In the genomic region with DNA sequence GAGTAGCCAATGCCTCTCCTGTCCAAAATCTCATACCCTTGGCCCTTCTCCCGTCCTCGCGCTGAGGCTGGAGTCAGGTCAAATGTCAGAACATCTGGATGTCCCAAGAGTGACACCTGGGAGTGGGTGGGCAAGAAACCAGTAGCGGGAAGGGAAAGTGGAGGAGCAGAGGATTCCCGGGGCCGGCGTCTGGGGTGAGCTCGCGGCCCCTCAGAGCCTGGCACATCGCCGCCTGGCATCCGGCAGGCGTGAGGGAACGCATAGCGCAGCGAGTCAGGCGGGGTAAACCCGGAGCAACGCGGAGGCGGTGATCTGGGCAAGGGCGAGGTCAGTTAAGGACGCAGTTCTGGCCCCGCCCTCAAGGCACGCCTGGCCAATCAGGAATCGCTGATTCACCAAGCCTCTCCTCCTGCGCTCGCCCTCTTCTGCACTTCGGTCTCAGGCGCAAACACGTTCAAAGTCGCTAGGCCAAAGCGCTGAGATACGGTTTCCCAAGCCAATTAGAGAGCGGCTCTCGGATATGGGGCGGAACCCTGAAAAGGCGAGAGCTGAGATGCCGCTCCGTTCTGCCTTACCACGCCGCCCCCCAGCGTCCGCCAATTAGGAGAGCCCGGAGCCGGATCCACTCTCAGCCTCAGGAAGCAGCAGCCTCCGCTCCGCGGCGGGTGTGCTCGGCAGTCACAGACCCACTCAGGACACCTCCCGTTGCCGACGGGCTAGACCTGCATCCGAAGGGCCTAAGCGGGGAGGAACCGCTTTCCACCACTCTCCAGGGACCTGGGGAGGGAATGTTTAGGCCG, we compare ENCODE assay signal across 1 cellular context.
A peak's percentile ranks its signal among the peaks of the same experiment; 100 is the strongest.
TF ChIP-seq lines count a peak whose summit lies in the region.

No MANE protein-coding gene starts in this region.

TF ChIP-seq in HEK293, 187 proteins besides CTCF, POLR2A, EP300 and RAD21 (continued from another document and continues in another):
- TF ChIP-seq, protein P1, sequence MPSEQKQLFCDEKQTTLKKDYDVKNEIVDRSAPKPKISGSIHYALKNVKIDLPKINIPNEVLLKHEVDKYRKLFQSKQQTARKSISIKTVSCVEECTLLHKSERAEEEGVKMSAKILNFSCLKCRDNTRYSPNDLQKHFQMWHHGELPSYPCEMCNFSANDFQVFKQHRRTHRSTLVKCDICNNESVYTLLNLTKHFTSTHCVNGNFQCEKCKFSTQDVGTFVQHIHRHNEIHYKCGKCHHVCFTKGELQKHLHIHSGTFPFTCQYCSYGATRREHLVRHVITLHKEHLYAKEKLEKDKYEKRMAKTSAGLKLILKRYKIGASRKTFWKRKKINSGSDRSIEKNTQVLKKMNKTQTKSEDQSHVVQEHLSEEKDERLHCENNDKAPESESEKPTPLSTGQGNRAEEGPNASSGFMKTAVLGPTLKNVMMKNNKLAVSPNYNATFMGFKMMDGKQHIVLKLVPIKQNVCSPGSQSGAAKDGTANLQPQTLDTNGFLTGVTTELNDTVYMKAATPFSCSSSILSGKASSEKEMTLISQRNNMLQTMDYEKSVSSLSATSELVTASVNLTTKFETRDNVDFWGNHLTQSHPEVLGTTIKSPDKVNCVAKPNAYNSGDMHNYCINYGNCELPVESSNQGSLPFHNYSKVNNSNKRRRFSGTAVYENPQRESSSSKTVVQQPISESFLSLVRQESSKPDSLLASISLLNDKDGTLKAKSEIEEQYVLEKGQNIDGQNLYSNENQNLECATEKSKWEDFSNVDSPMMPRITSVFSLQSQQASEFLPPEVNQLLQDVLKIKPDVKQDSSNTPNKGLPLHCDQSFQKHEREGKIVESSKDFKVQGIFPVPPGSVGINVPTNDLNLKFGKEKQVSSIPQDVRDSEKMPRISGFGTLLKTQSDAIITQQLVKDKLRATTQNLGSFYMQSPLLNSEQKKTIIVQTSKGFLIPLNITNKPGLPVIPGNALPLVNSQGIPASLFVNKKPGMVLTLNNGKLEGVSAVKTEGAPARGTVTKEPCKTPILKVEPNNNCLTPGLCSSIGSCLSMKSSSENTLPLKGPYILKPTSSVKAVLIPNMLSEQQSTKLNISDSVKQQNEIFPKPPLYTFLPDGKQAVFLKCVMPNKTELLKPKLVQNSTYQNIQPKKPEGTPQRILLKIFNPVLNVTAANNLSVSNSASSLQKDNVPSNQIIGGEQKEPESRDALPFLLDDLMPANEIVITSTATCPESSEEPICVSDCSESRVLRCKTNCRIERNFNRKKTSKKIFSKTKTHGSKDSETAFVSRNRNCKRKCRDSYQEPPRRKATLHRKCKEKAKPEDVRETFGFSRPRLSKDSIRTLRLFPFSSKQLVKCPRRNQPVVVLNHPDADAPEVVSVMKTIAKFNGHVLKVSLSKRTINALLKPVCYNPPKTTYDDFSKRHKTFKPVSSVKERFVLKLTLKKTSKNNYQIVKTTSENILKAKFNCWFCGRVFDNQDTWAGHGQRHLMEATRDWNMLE (tag by site-specific recombination; conservative IDR thresholded peaks at IDR 0.05; ENCODE audit: low read depth) = no peak
- TF ChIP-seq ZNF292 (tag by site-specific recombination; IDR thresholded peaks at IDR 0.05; ENCODE audit: borderline replicate concordance, low read depth) (no peak), ZNF544 (tag by site-specific recombination; IDR thresholded peaks at IDR 0.05) (no peak), ZNF175 (tag by site-specific recombination; IDR thresholded peaks at IDR 0.05) (no peak), ZNF529 (tag by site-specific recombination; IDR thresholded peaks at IDR 0.05; ENCODE audit: insufficient replicate concordance) (no peak), ZNF266 (tag by site-specific recombination; IDR thresholded peaks at IDR 0.05; ENCODE audit: low read depth) (no peak), ZNF146 (tag by site-specific recombination; IDR thresholded peaks at IDR 0.05) (no peak), ZNF560 (tag by site-specific recombination; IDR thresholded peaks at IDR 0.05; ENCODE audit: borderline replicate concordance) (no peak), KLF10 (tag by site-specific recombination; IDR thresholded peaks at IDR 0.05) (peak; percentile 84; the same call in 1 of the 2 replicates), ZNF223 (tag by site-specific recombination; IDR thresholded peaks at IDR 0.05) (no peak), ZNF394 (tag by site-specific recombination; IDR thresholded peaks at IDR 0.05; ENCODE audit: borderline replicate concordance) (no peak), GLI2 (tag by site-specific recombination; IDR thresholded peaks at IDR 0.05; ENCODE audit: borderline replicate concordance, low read depth) (no peak), SCRT2 (tag by site-specific recombination; IDR thresholded peaks at IDR 0.05) (no peak), ZNF169 (tag by site-specific recombination; IDR thresholded peaks at IDR 0.05) (no peak), ZBTB21 (tag by site-specific recombination; IDR thresholded peaks at IDR 0.05) (no peak), GLI4 (tag by site-specific recombination; IDR thresholded peaks at IDR 0.05) (no peak), ZNF768 (tag by site-specific recombination; IDR thresholded peaks at IDR 0.05) (no peak), ZNF19 (tag by site-specific recombination; IDR thresholded peaks at IDR 0.05; ENCODE audit: low read depth) (no peak), ZNF660 (tag by site-specific recombination; IDR thresholded peaks at IDR 0.05) (0 out of 2 replicates have a peak, but pooled peaks have one; percentile 11), ZNF16 (tag by site-specific recombination; IDR thresholded peaks at IDR 0.05; ENCODE audit: low read depth) (no peak), ZNF785 (tag by site-specific recombination; IDR thresholded peaks at IDR 0.05) (no peak), ZNF311 (tag by site-specific recombination; IDR thresholded peaks at IDR 0.05; ENCODE audit: borderline replicate concordance) (no peak), ZNF404 (tag by site-specific recombination; IDR thresholded peaks at IDR 0.05) (no peak), BCL11A (tag by site-specific recombination; IDR thresholded peaks at IDR 0.05; ENCODE audit: low read depth) (peak; percentile 74; the same call in 1 of the 2 replicates), SP7 (tag by site-specific recombination; IDR thresholded peaks at IDR 0.05) (peak; percentile 10; the same call in 1 of the 2 replicates), ZNF626 (tag by site-specific recombination; IDR thresholded peaks at IDR 0.05) (no peak), ZNF558 (tag by site-specific recombination; IDR thresholded peaks at IDR 0.05) (no peak), WT1 (tag by site-specific recombination; IDR thresholded peaks at IDR 0.05) (no peak; the same call in 1 of the 2 replicates), ZXDB (tag by site-specific recombination; IDR thresholded peaks at IDR 0.05) (peak; percentile 39), FEZF1 (tag by site-specific recombination; IDR thresholded peaks at IDR 0.05) (no peak)
- TF ChIP-seq, protein P2, sequence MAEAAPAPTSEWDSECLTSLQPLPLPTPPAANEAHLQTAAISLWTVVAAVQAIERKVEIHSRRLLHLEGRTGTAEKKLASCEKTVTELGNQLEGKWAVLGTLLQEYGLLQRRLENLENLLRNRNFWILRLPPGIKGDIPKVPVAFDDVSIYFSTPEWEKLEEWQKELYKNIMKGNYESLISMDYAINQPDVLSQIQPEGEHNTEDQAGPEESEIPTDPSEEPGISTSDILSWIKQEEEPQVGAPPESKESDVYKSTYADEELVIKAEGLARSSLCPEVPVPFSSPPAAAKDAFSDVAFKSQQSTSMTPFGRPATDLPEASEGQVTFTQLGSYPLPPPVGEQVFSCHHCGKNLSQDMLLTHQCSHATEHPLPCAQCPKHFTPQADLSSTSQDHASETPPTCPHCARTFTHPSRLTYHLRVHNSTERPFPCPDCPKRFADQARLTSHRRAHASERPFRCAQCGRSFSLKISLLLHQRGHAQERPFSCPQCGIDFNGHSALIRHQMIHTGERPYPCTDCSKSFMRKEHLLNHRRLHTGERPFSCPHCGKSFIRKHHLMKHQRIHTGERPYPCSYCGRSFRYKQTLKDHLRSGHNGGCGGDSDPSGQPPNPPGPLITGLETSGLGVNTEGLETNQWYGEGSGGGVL (tag by site-specific recombination; IDR thresholded peaks at IDR 0.05) = no peak
- TF ChIP-seq, protein P3, sequence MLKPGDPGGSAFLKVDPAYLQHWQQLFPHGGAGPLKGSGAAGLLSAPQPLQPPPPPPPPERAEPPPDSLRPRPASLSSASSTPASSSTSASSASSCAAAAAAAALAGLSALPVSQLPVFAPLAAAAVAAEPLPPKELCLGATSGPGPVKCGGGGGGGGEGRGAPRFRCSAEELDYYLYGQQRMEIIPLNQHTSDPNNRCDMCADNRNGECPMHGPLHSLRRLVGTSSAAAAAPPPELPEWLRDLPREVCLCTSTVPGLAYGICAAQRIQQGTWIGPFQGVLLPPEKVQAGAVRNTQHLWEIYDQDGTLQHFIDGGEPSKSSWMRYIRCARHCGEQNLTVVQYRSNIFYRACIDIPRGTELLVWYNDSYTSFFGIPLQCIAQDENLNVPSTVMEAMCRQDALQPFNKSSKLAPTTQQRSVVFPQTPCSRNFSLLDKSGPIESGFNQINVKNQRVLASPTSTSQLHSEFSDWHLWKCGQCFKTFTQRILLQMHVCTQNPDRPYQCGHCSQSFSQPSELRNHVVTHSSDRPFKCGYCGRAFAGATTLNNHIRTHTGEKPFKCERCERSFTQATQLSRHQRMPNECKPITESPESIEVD (tag by site-specific recombination; IDR thresholded peaks at IDR 0.05) = no peak
- TF ChIP-seq, protein P4, sequence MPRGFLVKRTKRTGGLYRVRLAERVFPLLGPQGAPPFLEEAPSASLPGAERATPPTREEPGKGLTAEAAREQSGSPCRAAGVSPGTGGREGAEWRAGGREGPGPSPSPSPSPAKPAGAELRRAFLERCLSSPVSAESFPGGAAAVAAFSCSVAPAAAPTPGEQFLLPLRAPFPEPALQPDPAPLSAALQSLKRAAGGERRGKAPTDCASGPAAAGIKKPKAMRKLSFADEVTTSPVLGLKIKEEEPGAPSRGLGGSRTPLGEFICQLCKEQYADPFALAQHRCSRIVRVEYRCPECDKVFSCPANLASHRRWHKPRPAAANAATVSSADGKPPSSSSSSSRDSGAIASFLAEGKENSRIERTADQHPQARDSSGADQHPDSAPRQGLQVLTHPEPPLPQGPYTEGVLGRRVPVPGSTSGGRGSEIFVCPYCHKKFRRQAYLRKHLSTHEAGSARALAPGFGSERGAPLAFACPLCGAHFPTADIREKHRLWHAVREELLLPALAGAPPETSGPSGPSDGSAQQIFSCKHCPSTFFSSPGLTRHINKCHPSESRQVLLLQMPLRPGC (tag by site-specific recombination; IDR thresholded peaks at IDR 0.05) = peak; percentile 23; the same call in 1 of the 2 replicates
- TF ChIP-seq, protein P5, sequence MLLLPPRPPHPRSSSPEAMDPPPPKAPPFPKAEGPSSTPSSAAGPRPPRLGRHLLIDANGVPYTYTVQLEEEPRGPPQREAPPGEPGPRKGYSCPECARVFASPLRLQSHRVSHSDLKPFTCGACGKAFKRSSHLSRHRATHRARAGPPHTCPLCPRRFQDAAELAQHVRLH (tag by site-specific recombination; IDR thresholded peaks at IDR 0.05) = no peak; the same call in 1 of the 2 replicates
- TF ChIP-seq, protein P6, sequence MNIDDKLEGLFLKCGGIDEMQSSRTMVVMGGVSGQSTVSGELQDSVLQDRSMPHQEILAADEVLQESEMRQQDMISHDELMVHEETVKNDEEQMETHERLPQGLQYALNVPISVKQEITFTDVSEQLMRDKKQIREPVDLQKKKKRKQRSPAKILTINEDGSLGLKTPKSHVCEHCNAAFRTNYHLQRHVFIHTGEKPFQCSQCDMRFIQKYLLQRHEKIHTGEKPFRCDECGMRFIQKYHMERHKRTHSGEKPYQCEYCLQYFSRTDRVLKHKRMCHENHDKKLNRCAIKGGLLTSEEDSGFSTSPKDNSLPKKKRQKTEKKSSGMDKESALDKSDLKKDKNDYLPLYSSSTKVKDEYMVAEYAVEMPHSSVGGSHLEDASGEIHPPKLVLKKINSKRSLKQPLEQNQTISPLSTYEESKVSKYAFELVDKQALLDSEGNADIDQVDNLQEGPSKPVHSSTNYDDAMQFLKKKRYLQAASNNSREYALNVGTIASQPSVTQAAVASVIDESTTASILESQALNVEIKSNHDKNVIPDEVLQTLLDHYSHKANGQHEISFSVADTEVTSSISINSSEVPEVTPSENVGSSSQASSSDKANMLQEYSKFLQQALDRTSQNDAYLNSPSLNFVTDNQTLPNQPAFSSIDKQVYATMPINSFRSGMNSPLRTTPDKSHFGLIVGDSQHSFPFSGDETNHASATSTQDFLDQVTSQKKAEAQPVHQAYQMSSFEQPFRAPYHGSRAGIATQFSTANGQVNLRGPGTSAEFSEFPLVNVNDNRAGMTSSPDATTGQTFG (tag by site-specific recombination; IDR thresholded peaks at IDR 0.05; ENCODE audit: borderline replicate concordance) = no peak
- TF ChIP-seq, protein P7, sequence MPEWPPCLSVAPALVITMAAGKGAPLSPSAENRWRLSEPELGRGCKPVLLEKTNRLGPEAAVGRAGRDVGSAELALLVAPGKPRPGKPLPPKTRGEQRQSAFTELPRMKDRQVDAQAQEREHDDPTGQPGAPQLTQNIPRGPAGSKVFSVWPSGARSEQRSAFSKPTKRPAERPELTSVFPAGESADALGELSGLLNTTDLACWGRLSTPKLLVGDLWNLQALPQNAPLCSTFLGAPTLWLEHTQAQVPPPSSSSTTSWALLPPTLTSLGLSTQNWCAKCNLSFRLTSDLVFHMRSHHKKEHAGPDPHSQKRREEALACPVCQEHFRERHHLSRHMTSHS (tag by site-specific recombination; IDR thresholded peaks at IDR 0.05) = no peak
- TF ChIP-seq, protein P8, sequence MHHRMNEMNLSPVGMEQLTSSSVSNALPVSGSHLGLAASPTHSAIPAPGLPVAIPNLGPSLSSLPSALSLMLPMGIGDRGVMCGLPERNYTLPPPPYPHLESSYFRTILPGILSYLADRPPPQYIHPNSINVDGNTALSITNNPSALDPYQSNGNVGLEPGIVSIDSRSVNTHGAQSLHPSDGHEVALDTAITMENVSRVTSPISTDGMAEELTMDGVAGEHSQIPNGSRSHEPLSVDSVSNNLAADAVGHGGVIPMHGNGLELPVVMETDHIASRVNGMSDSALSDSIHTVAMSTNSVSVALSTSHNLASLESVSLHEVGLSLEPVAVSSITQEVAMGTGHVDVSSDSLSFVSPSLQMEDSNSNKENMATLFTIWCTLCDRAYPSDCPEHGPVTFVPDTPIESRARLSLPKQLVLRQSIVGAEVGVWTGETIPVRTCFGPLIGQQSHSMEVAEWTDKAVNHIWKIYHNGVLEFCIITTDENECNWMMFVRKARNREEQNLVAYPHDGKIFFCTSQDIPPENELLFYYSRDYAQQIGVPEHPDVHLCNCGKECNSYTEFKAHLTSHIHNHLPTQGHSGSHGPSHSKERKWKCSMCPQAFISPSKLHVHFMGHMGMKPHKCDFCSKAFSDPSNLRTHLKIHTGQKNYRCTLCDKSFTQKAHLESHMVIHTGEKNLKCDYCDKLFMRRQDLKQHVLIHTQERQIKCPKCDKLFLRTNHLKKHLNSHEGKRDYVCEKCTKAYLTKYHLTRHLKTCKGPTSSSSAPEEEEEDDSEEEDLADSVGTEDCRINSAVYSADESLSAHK (tag by site-specific recombination; IDR thresholded peaks at IDR 0.05) = peak; percentile 28; the same call in 1 of the 2 replicates
